3 cellular contexts compared by ENCODE assay signal in the genomic region with DNA sequence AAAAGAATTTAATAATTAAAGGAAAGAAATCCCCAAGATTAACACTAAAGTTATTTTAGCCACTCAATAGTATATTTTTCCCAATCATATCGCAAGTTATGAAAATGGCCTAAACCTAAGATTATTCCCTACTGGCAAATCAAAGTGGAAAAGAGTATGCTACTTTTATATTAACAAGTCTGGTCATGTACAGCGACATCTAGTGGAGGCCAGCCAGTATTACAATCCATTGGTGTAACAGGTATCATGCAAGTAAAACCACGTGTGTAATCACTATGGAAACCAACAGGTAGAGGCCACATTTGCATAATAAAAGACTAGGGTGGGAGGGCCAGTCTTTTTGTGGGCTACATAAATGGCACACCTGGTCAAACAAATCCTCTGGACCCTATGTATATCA.
TF ChIP-seq lines count a peak whose summit lies in the region.

No MANE protein-coding gene starts in this region.

TF ChIP-seq in SK-N-SH, 30 proteins besides CTCF, POLR2A, EP300 and RAD21 (continued from another document):
- TF ChIP-seq SMC3 (IDR thresholded peaks at IDR 0.05; ENCODE audit: low read depth, low read length) = peak; percentile 28; the same call in 1 of the 2 replicates

TF ChIP-seq in SK-N-SH treated with all-trans-retinoic acid at 6 μM for 48 hours, 23 proteins besides CTCF, POLR2A, EP300 and RAD21 (continued from another document):
- TF ChIP-seq, protein P1, sequence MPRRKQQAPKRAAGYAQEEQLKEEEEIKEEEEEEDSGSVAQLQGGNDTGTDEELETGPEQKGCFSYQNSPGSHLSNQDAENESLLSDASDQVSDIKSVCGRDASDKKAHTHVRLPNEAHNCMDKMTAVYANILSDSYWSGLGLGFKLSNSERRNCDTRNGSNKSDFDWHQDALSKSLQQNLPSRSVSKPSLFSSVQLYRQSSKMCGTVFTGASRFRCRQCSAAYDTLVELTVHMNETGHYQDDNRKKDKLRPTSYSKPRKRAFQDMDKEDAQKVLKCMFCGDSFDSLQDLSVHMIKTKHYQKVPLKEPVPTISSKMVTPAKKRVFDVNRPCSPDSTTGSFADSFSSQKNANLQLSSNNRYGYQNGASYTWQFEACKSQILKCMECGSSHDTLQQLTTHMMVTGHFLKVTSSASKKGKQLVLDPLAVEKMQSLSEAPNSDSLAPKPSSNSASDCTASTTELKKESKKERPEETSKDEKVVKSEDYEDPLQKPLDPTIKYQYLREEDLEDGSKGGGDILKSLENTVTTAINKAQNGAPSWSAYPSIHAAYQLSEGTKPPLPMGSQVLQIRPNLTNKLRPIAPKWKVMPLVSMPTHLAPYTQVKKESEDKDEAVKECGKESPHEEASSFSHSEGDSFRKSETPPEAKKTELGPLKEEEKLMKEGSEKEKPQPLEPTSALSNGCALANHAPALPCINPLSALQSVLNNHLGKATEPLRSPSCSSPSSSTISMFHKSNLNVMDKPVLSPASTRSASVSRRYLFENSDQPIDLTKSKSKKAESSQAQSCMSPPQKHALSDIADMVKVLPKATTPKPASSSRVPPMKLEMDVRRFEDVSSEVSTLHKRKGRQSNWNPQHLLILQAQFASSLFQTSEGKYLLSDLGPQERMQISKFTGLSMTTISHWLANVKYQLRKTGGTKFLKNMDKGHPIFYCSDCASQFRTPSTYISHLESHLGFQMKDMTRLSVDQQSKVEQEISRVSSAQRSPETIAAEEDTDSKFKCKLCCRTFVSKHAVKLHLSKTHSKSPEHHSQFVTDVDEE (CRISPR knock-in tag; IDR thresholded peaks at IDR 0.05) = no peak
- TF ChIP-seq, protein P2, sequence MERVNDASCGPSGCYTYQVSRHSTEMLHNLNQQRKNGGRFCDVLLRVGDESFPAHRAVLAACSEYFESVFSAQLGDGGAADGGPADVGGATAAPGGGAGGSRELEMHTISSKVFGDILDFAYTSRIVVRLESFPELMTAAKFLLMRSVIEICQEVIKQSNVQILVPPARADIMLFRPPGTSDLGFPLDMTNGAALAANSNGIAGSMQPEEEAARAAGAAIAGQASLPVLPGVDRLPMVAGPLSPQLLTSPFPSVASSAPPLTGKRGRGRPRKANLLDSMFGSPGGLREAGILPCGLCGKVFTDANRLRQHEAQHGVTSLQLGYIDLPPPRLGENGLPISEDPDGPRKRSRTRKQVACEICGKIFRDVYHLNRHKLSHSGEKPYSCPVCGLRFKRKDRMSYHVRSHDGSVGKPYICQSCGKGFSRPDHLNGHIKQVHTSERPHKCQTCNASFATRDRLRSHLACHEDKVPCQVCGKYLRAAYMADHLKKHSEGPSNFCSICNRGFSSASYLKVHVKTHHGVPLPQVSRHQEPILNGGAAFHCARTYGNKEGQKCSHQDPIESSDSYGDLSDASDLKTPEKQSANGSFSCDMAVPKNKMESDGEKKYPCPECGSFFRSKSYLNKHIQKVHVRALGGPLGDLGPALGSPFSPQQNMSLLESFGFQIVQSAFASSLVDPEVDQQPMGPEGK (CRISPR knock-in tag; IDR thresholded peaks at IDR 0.05; ENCODE audit: borderline replicate concordance) = no peak
- TF ChIP-seq ZNF565 (CRISPR knock-in tag; conservative IDR thresholded peaks at IDR 0.05; ENCODE audit: low read depth) (no peak), ISL1 (CRISPR knock-in tag; IDR thresholded peaks at IDR 0.05) (no peak), ZC3H10 (CRISPR knock-in tag; IDR thresholded peaks at IDR 0.05) (no peak), OSR1 (CRISPR knock-in tag; IDR thresholded peaks at IDR 0.05) (no peak), ZFP30 (CRISPR knock-in tag; IDR thresholded peaks at IDR 0.05) (no peak), PPARA (CRISPR knock-in tag; IDR thresholded peaks at IDR 0.05; ENCODE audit: borderline replicate concordance) (no peak), ZNF8 (CRISPR knock-in tag; IDR thresholded peaks at IDR 0.05) (no peak), ESRRG (CRISPR knock-in tag; IDR thresholded peaks at IDR 0.05) (no peak), RARB (CRISPR knock-in tag; IDR thresholded peaks at IDR 0.05) (no peak), GLIS3 (CRISPR knock-in tag; IDR thresholded peaks at IDR 0.05) (no peak), BACH2 (CRISPR knock-in tag; IDR thresholded peaks at IDR 0.05; ENCODE audit: borderline replicate concordance) (no peak), CSDC2 (CRISPR knock-in tag; IDR thresholded peaks at IDR 0.05) (no peak)
- TF ChIP-seq, protein P3, sequence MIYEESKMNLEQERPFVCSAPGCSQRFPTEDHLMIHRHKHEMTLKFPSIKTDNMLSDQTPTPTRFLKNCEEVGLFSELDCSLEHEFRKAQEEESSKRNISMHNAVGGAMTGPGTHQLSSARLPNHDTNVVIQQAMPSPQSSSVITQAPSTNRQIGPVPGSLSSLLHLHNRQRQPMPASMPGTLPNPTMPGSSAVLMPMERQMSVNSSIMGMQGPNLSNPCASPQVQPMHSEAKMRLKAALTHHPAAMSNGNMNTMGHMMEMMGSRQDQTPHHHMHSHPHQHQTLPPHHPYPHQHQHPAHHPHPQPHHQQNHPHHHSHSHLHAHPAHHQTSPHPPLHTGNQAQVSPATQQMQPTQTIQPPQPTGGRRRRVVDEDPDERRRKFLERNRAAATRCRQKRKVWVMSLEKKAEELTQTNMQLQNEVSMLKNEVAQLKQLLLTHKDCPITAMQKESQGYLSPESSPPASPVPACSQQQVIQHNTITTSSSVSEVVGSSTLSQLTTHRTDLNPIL (CRISPR knock-in tag; IDR thresholded peaks at IDR 0.05; ENCODE audit: low read depth) = no peak

TF ChIP-seq in IMR-90, 13 proteins besides CTCF, POLR2A, EP300 and RAD21 (continued from another document):
- TF ChIP-seq, protein P4, sequence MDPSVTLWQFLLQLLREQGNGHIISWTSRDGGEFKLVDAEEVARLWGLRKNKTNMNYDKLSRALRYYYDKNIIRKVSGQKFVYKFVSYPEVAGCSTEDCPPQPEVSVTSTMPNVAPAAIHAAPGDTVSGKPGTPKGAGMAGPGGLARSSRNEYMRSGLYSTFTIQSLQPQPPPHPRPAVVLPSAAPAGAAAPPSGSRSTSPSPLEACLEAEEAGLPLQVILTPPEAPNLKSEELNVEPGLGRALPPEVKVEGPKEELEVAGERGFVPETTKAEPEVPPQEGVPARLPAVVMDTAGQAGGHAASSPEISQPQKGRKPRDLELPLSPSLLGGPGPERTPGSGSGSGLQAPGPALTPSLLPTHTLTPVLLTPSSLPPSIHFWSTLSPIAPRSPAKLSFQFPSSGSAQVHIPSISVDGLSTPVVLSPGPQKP (IDR thresholded peaks at IDR 0.05; ENCODE audit: borderline replicate concordance, low read depth, low read length) = no peak
- TF ChIP-seq BHLHE40 (IDR thresholded peaks at IDR 0.05; ENCODE audit: low read depth, low read length) (no peak), MXI1 (IDR thresholded peaks at IDR 0.05; ENCODE audit: borderline replicate concordance, low read depth, low read length) (no peak), FOS (IDR thresholded peaks at IDR 0.05; ENCODE audit: low read depth, low read length) (no peak), SMC3 (IDR thresholded peaks at IDR 0.05; ENCODE audit: low read depth, low read length) (no peak), RCOR1 (IDR thresholded peaks at IDR 0.05; ENCODE audit: insufficient replicate concordance, low read length) (no peak), RFX5 (IDR thresholded peaks at IDR 0.05; ENCODE audit: low read depth, low read length) (no peak), CHD1 (IDR thresholded peaks at IDR 0.05; ENCODE audit: low read depth, low read length) (no peak), CEBPB (IDR thresholded peaks at IDR 0.05; ENCODE audit: low read depth, low read length) (no peak), MAZ (IDR thresholded peaks at IDR 0.05; ENCODE audit: borderline replicate concordance, low read depth, low read length) (no peak), MAFK (IDR thresholded peaks at IDR 0.05; ENCODE audit: low read depth, low read length) (no peak)
- TF ChIP-seq, protein P5, sequence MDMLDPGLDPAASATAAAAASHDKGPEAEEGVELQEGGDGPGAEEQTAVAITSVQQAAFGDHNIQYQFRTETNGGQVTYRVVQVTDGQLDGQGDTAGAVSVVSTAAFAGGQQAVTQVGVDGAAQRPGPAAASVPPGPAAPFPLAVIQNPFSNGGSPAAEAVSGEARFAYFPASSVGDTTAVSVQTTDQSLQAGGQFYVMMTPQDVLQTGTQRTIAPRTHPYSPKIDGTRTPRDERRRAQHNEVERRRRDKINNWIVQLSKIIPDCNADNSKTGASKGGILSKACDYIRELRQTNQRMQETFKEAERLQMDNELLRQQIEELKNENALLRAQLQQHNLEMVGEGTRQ (IDR thresholded peaks at IDR 0.05; ENCODE audit: low read depth, low read length) = no peak
